Comparison of ENCODE assay signal across 2 cellular contexts in genomic region chr10:2891073-2891769, GRCh38.
TF ChIP-seq lines count a peak whose summit lies in the region.

No MANE protein-coding gene starts in this region.

TF ChIP-seq in HEK293, 187 proteins besides CTCF, POLR2A, EP300 and RAD21 (continued from another document and continues in another):
- TF ChIP-seq PRDM4 (tag by site-specific recombination; IDR thresholded peaks at IDR 0.05) (no peak), BCL11B (tag by site-specific recombination; IDR thresholded peaks at IDR 0.05; ENCODE audit: low read depth) (no peak), ZBTB17 (tag by site-specific recombination; IDR thresholded peaks at IDR 0.05) (no peak), ZBTB10 (tag by site-specific recombination; IDR thresholded peaks at IDR 0.05) (no peak), ZNF777 (tag by site-specific recombination; IDR thresholded peaks at IDR 0.05; ENCODE audit: borderline replicate concordance) (no peak), ZNF335 (tag by site-specific recombination; conservative IDR thresholded peaks at IDR 0.05) (no peak), ZNF670 (tag by site-specific recombination; IDR thresholded peaks at IDR 0.05; ENCODE audit: low read depth) (no peak), ZNF146 (tag by site-specific recombination; IDR thresholded peaks at IDR 0.05) (no peak), ZNF366 (tag by site-specific recombination; conservative IDR thresholded peaks at IDR 0.05) (no peak), ZIC2 (tag by site-specific recombination; IDR thresholded peaks at IDR 0.05) (no peak), ZSCAN4 (tag by site-specific recombination; IDR thresholded peaks at IDR 0.05) (peak; percentile 55; the same call in 1 of the 2 replicates), IKZF3 (tag by site-specific recombination; IDR thresholded peaks at IDR 0.05) (no peak), ZNF626 (tag by site-specific recombination; IDR thresholded peaks at IDR 0.05) (no peak), ZNF341 (tag by site-specific recombination; IDR thresholded peaks at IDR 0.05; ENCODE audit: low read depth) (peak; percentile 34), ZNF664 (tag by site-specific recombination; IDR thresholded peaks at IDR 0.05) (no peak), ZNF155 (tag by site-specific recombination; IDR thresholded peaks at IDR 0.05) (no peak), ZNF585B (tag by site-specific recombination; IDR thresholded peaks at IDR 0.05) (no peak), ZNF112 (tag by site-specific recombination; IDR thresholded peaks at IDR 0.05) (no peak), EGR2 (tag by site-specific recombination; IDR thresholded peaks at IDR 0.05; ENCODE audit: low read depth) (no peak), ZBTB8A (tag by site-specific recombination; IDR thresholded peaks at IDR 0.05) (peak; percentile 47; the same call in 1 of the 2 replicates), ZNF292 (tag by site-specific recombination; IDR thresholded peaks at IDR 0.05; ENCODE audit: borderline replicate concordance, low read depth) (no peak), ZSCAN30 (tag by site-specific recombination; IDR thresholded peaks at IDR 0.05) (no peak), GLIS2 (tag by site-specific recombination; IDR thresholded peaks at IDR 0.05) (no peak), GLI2 (tag by site-specific recombination; IDR thresholded peaks at IDR 0.05; ENCODE audit: borderline replicate concordance, low read depth) (no peak), ZNF530 (tag by site-specific recombination; IDR thresholded peaks at IDR 0.05; ENCODE audit: low read depth) (no peak), ZNF580 (tag by site-specific recombination; IDR thresholded peaks at IDR 0.05) (no peak), ZNF548 (tag by site-specific recombination; IDR thresholded peaks at IDR 0.05) (no peak), ZNF423 (tag by site-specific recombination; IDR thresholded peaks at IDR 0.05) (no peak), SETDB1 (IDR thresholded peaks at IDR 0.05; ENCODE audit: insufficient read length, low read length) (no peak)

TF ChIP-seq in GM23338, 12 proteins besides CTCF, POLR2A, EP300 and RAD21 (continued from another document):
- TF ChIP-seq ZNF462 (CRISPR knock-in tag; IDR thresholded peaks at IDR 0.05) (no peak), ETS1 (IDR thresholded peaks at IDR 0.05) (no peak), EZH2phosphoT487 (IDR thresholded peaks at IDR 0.05; ENCODE audit: unreplicated experiment) (no peak), EZH2 (IDR thresholded peaks at IDR 0.05; ENCODE audit: low read depth, unreplicated experiment) (no peak), STAT1 (IDR thresholded peaks at IDR 0.05; ENCODE audit: unreplicated experiment) (no peak), JUNB (IDR thresholded peaks at IDR 0.05; ENCODE audit: unreplicated experiment) (no peak)
